8 cellular contexts compared by ENCODE assay signal in genomic region chr11:72787262-72788104, GRCh38. TPM values are rescaled to one million over a fixed set of nuclear protein-coding genes. Genes with fewer than 3 reads are reported as not detected.
DNase-seq lines count a peak whose midpoint lies in the region; ATAC-seq and TF ChIP-seq lines count a peak whose summit lies in the region.

No MANE protein-coding gene starts in this region.

- TF ChIP-seq CTCF in H9 (conservative IDR thresholded peaks at IDR 0.05) (peak; percentile 58), Peyer's patch (IDR thresholded peaks at IDR 0.05) (peak in 5 of 6 experiments; percentile 15 to 60 (median 49)), dorsolateral prefrontal cortex (IDR thresholded peaks at IDR 0.05 in 54 of 56, conservative IDR thresholded peaks at IDR 0.05 in 2 of 56; ENCODE audit: low read depth in 1 of 56, partially characterized antibody in 56 of 56) (no peak)

- H3K9me3 ChIP-seq in H9 (ENCODE audit: control insufficient read depth, low read depth, low read length) (no peaks in the 10 kb centered on the region), Peyer's patch (no peaks in the 10 kb centered on the region), iPS-15b (ENCODE audit: control insufficient read depth, insufficient read depth, low read length) (no peaks in the 10 kb centered on the region)

- H3K14ac ChIP-seq in H9 (ENCODE audit: insufficient read depth, low read length) = no peak overlapping the region

- H4K91ac ChIP-seq in H9 (ENCODE audit: insufficient read length, low read depth, low read length) = no peak overlapping the region

- no peaks in the 10 kb centered on the region for H3K4me1 ChIP-seq in H9 (ENCODE audit: insufficient read depth, low read length)
- H3K4me1 ChIP-seq in Peyer's patch = peaks cover 5 to 34% (median 14%) of the 10 kb centered on the region in 4 donors
- peaks cover 2% of the 10 kb centered on the region for H3K4me1 ChIP-seq in iPS-15b (ENCODE audit: control insufficient read depth, insufficient read depth, low read length)

- H2BK120ac ChIP-seq in H9 (ENCODE audit: low read depth, low read length, poor library complexity, severe bottlenecking) = no peak overlapping the region

- H3K9ac ChIP-seq in H9 (ENCODE audit: extremely low read depth, insufficient read length, low read length) (no peak overlapping the region), iPS-15b (ENCODE audit: low read depth, low read length) (no peak overlapping the region)

- H3K18ac ChIP-seq in H9 (ENCODE audit: insufficient read length, low read depth, low read length) = no peak overlapping the region

- DNase-seq in DMS53 treated with DMSO at 0.1 percent for 48 hours (lab: John Stamatoyannopoulos, UW; ENCODE audit: unreplicated experiment) = peak; percentile 100
- peak; percentile 98 for DNase-seq in H9
- DNase-seq in Peyer's patch = peak; percentile 54 to 77 (median 71)
- no peak for DNase-seq in dorsolateral prefrontal cortex
- no peak for DNase-seq in EL
- no peak for DNase-seq in activated effector memory CD4-positive, alpha-beta T cell treated with anti-CD3 and anti-CD28 coated beads, Interleukin-2, amount 50 U/mL, for 16 hours

- no peak overlapping the region for H2AK5ac ChIP-seq in H9 (ENCODE audit: insufficient read length, low read length)

- WGBS in H9 (ENCODE audit: extremely low coverage, insufficient read length, low lambda C conversion rate) = no CpG with 5 or more reads among the region's 16 CpGs

- H3K27ac Mint-ChIP-seq in H9 = no peak overlapping the region

- no peak for ATAC-seq in GM21526 (IDR thresholded peaks at IDR 0.05; ENCODE audit: low FRiP score, unreplicated experiment)

- H2BK12ac ChIP-seq in H9 (ENCODE audit: insufficient read length, low read depth, low read length) = no peak overlapping the region

- H3K27me3 Mint-ChIP-seq in H9 (ENCODE audit: low read depth) = peaks cover 11% of the 10 kb centered on the region

- no peaks in the 10 kb centered on the region for H3K36me3 ChIP-seq in Peyer's patch
- no peaks in the 10 kb centered on the region for H3K36me3 ChIP-seq in iPS-15b (ENCODE audit: control insufficient read depth, insufficient read depth, low read length)

- peaks cover 20 to 26% of the 10 kb centered on the region in 2 experiments for H3K4me1 Mint-ChIP-seq in H9

- H2BK15ac ChIP-seq in H9 (ENCODE audit: low read depth, low read length) = no peak overlapping the region

- H4K8ac ChIP-seq in H9 (replicated peaks; ENCODE audit: insufficient read length, low read depth, low read length) = no peak overlapping the region

- H3K36me3 Mint-ChIP-seq in H9 (ENCODE audit: insufficient read depth in 1 of 3, low read depth in 3 of 3) = no peaks in the 10 kb centered on the region

- no peak overlapping the region for H3K4me2 ChIP-seq in H9 (ENCODE audit: insufficient read depth, insufficient read length, low read length)

- intact Hi-C loops in dorsolateral prefrontal cortex (cut with DNase I) = no loop called here

- H3K56ac ChIP-seq in H9 (ENCODE audit: insufficient read length, low read depth, low read length) = no peak overlapping the region

- H3K79me2 ChIP-seq in H9 (ENCODE audit: insufficient read depth, low read length) = no peaks in the 10 kb centered on the region

- H3K27me3 ChIP-seq in H9 (ENCODE audit: insufficient read depth, low read length) (no peaks in the 10 kb centered on the region; the same call in 1 of the 2 replicates), Peyer's patch (no peaks in the 10 kb centered on the region), iPS-15b (ENCODE audit: control insufficient read depth, insufficient read depth, low read length) (no peaks in the 10 kb centered on the region), dorsolateral prefrontal cortex (no peaks in the 10 kb centered on the region)

- H3K27ac ChIP-seq in H9 (ENCODE audit: insufficient read length, low read depth, low read length) = no peak overlapping the region
- H3K27ac ChIP-seq in Peyer's patch = peak overlapping the region; percentile 61 to 76 (median 74)
- H3K27ac ChIP-seq in dorsolateral prefrontal cortex = peak overlapping the region in 9 of 59 donors; percentile 5 to 41 (median 14)

- H3K4me3 Mint-ChIP-seq in H9 = no peak overlapping the region; a peak in 1 of 5 replicates

- TF ChIP-seq POLR2A in Peyer's patch (IDR thresholded peaks at IDR 0.05) = no peak

- no peak overlapping the region for H3K23ac ChIP-seq in H9 (ENCODE audit: insufficient read length, low read depth, low read length)

- no peak overlapping the region for H2BK5ac ChIP-seq in H9 (ENCODE audit: insufficient read length, low read length)

- H3K23me2 ChIP-seq in H9 (ENCODE audit: insufficient read length, low read depth, low read length, poor library complexity, severe bottlenecking) = no peaks in the 10 kb centered on the region

- no peaks in the 10 kb centered on the region for H3K9me3 Mint-ChIP-seq in H9

- H2BK20ac ChIP-seq in H9 (ENCODE audit: low read depth, low read length, poor library complexity, severe bottlenecking) = no peak overlapping the region

- H3K4ac ChIP-seq in H9 (ENCODE audit: low read depth, low read length) = no peak overlapping the region

- no peak overlapping the region for H3T11ph ChIP-seq in H9 (ENCODE audit: low read length)

- no peaks in the 10 kb centered on the region for H4K20me1 ChIP-seq in H9 (ENCODE audit: control insufficient read depth, insufficient read depth, insufficient read length)

- H3K4me3 ChIP-seq in Peyer's patch (no peak overlapping the region), iPS-15b (ENCODE audit: low read depth, low read length) (peak overlapping the region; percentile 5), dorsolateral prefrontal cortex (no peak overlapping the region)

- no peak overlapping the region for H4K5ac ChIP-seq in H9 (ENCODE audit: insufficient read length, low read depth, low read length)

- no peak overlapping the region for H2AFZ ChIP-seq in H9 (ENCODE audit: low read length)

- no peaks in the 10 kb centered on the region for H3K79me1 ChIP-seq in H9 (ENCODE audit: insufficient read depth, low read depth, low read length, poor library complexity, severe bottlenecking)

RNA-seq across cellular contexts. Expression of gene STARD10, which starts 6.4 kb away (rescaled TPM):
- total RNA-seq in H9 (2021) (24.4 and 24.7 TPM in 2 replicates), Peyer's patch (100 to 1,000 TPM; 118 to 187 (median 168) TPM), dorsolateral prefrontal cortex (100 to 1,000 TPM in 2 of 120 experiments, 10 to 100 TPM in 118; 31.5 to 113 (median 51.1) TPM)

RNA-seq across cellular contexts. Expression of gene ATG16L2, which starts 26.7 kb away (rescaled TPM):
- total RNA-seq in H9 (2021) (17.3 and 18.2 TPM in 2 replicates), Peyer's patch (100 to 1,000 TPM in 1 of 4 donors, 10 to 100 TPM in 3; 39.9 to 226 (median 65.0) TPM), dorsolateral prefrontal cortex (10 to 100 TPM; 17.7 to 47.0 (median 30.9) TPM)

RNA-seq across cellular contexts. Expression of gene ARAP1, which starts 35.3 kb away (rescaled TPM):
- total RNA-seq in H9 (2021) (59.4 and 63.0 TPM in 2 replicates), Peyer's patch (100 to 1,000 TPM; 122 to 285 (median 145) TPM), dorsolateral prefrontal cortex (100 to 1,000 TPM in 8 of 120 experiments, 10 to 100 TPM in 112; 42.2 to 126 (median 68.6) TPM)

Comparison
In these comparisons a context has a peak if more than half of its experiments do, and no peak if none do; other contexts are left out.
1. DNase-seq: peak in DMS53 treated with DMSO at 0.1 percent for 48 hours (single experiment), H9 (single experiment) and Peyer's patch (3 of 3); none in dorsolateral prefrontal cortex (0 of 10), EL (single experiment) and activated effector memory CD4-positive, alpha-beta T cell treated with anti-CD3 and anti-CD28 coated beads, Interleukin-2, amount 50 U/mL, for 16 hours (single experiment).
2. CTCF ChIP-seq: peak in H9 (single experiment) and Peyer's patch (5 of 6); none in dorsolateral prefrontal cortex (0 of 56).